ENCODE assay signal across 14 cellular contexts in genomic region chr10:535953-536352, GRCh38.
DNase-seq lines count a peak whose midpoint lies in the region; ATAC-seq and TF ChIP-seq lines count a peak whose summit lies in the region.
"Had no signal": no experiment of that assay in that cellular context is flagged by ENCODE, and none has a peak within 500 bp of the region (broad histone marks: within the 10 kb centered on the region; RNA-seq: fewer than 3 reads in every experiment).

No MANE protein-coding gene starts in this region.

- no peaks in the 10 kb centered on the region for H3K9me3 Mint-ChIP-seq in Caco-2 (ENCODE audit: unreplicated experiment)
- H3K9me3 Mint-ChIP-seq: CD8-positive, alpha-beta memory T cell had no signal

- peak overlapping the region; percentile 46 for H3K4me2 ChIP-seq in BLaER1
- H3K4me2 ChIP-seq: A549 had no signal

- no TSS peak for BruUV-seq in Caco-2 (replicated peaks; lab: Mats Ljungman, UMichigan)

- DNase-seq in Caco-2 (no peak), glomerular visceral epithelial cell (ENCODE audit: extremely low spot score) (peak; percentile 46), posterior vena cava (ENCODE audit: low spot score) (peak; percentile 32), NCI-H82 treated with DMSO at 0.1 percent for 48 hours (lab: John Stamatoyannopoulos, UW; ENCODE audit: unreplicated experiment) (no peak)
- DNase-seq: BE2C; Calu3; CD8-positive, alpha-beta memory T cell; DMS 273 treated with DMSO at 0.1 percent for 48 hours; HCEC 1CT had no signal

- no peak overlapping the region for H3K27ac ChIP-seq in BLaER1
- H3K27ac ChIP-seq: A549, HL-60 had no signal

- H3K27me3 Mint-ChIP-seq in Caco-2 (ENCODE audit: insufficient read depth, unreplicated experiment): no peaks in the 10 kb centered on the region

- H3K36me3 ChIP-seq in BLaER1: no peaks in the 10 kb centered on the region
- no peaks in the 10 kb centered on the region for H3K36me3 ChIP-seq in Caco-2 (ENCODE audit: control insufficient read depth, insufficient read depth, low read length)
- H3K36me3 ChIP-seq: BE2C had no signal

- intact Hi-C loops in Caco-2 (cut with micrococcal nuclease; ENCODE audit: unreplicated experiment): no loop called here
- intact Hi-C loops in posterior vena cava (cut with DNase I): no loop called here

- H3K27ac Mint-ChIP-seq in Caco-2 (ENCODE audit: unreplicated experiment): peak overlapping the region; percentile 83
- H3K27ac Mint-ChIP-seq: CD8-positive, alpha-beta memory T cell had no signal

- CTCF ChIA-PET in Caco-2 (lab: Charles Lee): no interaction called here

- no peaks in the 10 kb centered on the region for H3K27me3 ChIP-seq in BLaER1
- no peaks in the 10 kb centered on the region; the same call in 1 of the 2 replicates for H3K27me3 ChIP-seq in Caco-2 (replicated peaks; ENCODE audit: control insufficient read depth, insufficient read depth, low read length)
- H3K27me3 ChIP-seq: BE2C had no signal

- H3K9me3 ChIP-seq in BLaER1: no peaks in the 10 kb centered on the region
- no peaks in the 10 kb centered on the region for H3K9me3 ChIP-seq in Caco-2
- H3K9me3 ChIP-seq: A549, BE2C had no signal

- no peak overlapping the region for H3K4me3 Mint-ChIP-seq in Caco-2 (ENCODE audit: unreplicated experiment)
- H3K4me3 Mint-ChIP-seq: CD8-positive, alpha-beta memory T cell had no signal

- H3K9ac ChIP-seq in BLaER1: no peak overlapping the region

- H4K20me1 ChIP-seq in BLaER1: peaks cover 100% of the 10 kb centered on the region

- H3K4me1 Mint-ChIP-seq in Caco-2 (ENCODE audit: low read depth, unreplicated experiment): peaks cover 21% of the 10 kb centered on the region

- ATAC-seq in GM19463 (IDR thresholded peaks at IDR 0.05; ENCODE audit: unreplicated experiment) (no peak), GM21423 (IDR thresholded peaks at IDR 0.05; ENCODE audit: unreplicated experiment) (no peak)
- ATAC-seq: A549 had no signal

- no peak for TF ChIP-seq CTCF in Caco-2 (IDR thresholded peaks at IDR 0.05; ENCODE audit: insufficient read depth in 1 of 2, low read depth in 1 of 2, low read length in 1 of 2, severe bottlenecking in 1 of 2, unreplicated experiment in 1 of 2)

- POLR2A ChIA-PET in Caco-2 (lab: Charles Lee): no interaction called here

- H3K4me3 ChIP-seq in BLaER1 (no peak overlapping the region), Caco-2 (ENCODE audit: low read depth, low read length) (no peak overlapping the region)
- H3K4me3 ChIP-seq: A549 had no signal

- H3K4me1 ChIP-seq in BLaER1: peaks cover 69% of the 10 kb centered on the region
- 0 out of 2 replicates have a peak, but pooled peaks cover 4% of the 10 kb centered on the region for H3K4me1 ChIP-seq in Caco-2
- H3K4me1 ChIP-seq: A549, BE2C had no signal

- no peaks in the 10 kb centered on the region for H3K36me3 Mint-ChIP-seq in Caco-2 (ENCODE audit: insufficient read depth, unreplicated experiment)
- H3K36me3 Mint-ChIP-seq: CD8-positive, alpha-beta memory T cell had no signal

Comparison
In these comparisons a context has a peak if more than half of its experiments do, and no peak if none do; other contexts are left out.
1. DNase-seq: peak in glomerular visceral epithelial cell (single experiment) and posterior vena cava (single experiment); none in Caco-2 (0 of 2) and NCI-H82 treated with DMSO at 0.1 percent for 48 hours (single experiment).